Comparison of ENCODE assay signal across 8 cellular contexts in the genomic region with DNA sequence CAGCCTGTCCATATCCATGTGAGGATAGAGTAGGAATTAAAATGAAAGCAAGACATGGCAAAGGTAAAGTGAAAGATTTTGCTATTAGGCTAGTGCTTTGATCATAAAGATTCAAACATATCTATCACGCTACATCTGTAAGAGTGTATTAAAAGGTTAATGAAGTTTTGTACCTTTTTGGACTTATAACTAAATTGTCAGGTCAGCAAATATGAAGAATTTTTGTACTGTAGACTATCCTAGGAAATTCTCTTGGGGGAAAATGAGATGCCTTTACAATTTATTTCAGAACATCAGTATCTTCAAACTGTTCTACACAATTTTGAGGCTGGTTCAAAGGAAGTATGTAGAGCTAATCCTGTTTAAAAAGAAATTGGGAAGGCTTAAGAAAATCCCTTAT.
"Had no signal": no experiment of that assay in that cellular context is flagged by ENCODE, and none has a peak within 500 bp of the region (broad histone marks: within the 10 kb centered on the region; RNA-seq: fewer than 3 reads in every experiment).

No MANE protein-coding gene starts in this region.

- H3K27ac Mint-ChIP-seq: GM23338, HFFc6, IgD-negative memory B cell had no signal

- DNase-seq: H7, HCEC 1CT, HFFc6, Kasumi-1, KG1 had no signal

- H3K36me3 Mint-ChIP-seq: IgD-negative memory B cell had no signal

- H3K4me3 Mint-ChIP-seq: GM23338, HFFc6, IgD-negative memory B cell had no signal

- H3K4me1 Mint-ChIP-seq: IgD-negative memory B cell had no signal

- H3K9me3 Mint-ChIP-seq: GM23338, HFFc6 had no signal

- H3K4me3 ChIP-seq: GM23338 had no signal

- H3K4me2 ChIP-seq: GM23338 had no signal

- ATAC-seq: GM23338 had no signal

- H3K27ac ChIP-seq: HL-60 had no signal

- H2AFZ ChIP-seq: GM23338 had no signal

- H3K27me3 Mint-ChIP-seq: IgD-negative memory B cell had no signal
